In genomic region chr16:48558269-48558915, GRCh38 we compare ENCODE assay signal across 8 cellular contexts. TPM values are rescaled to one million over a fixed set of nuclear protein-coding genes. Genes with fewer than 3 reads are reported as not detected.
A peak's percentile ranks its signal among the peaks of the same experiment; 100 is the strongest.
DNase-seq lines count a peak whose midpoint lies in the region; ATAC-seq and TF ChIP-seq lines count a peak whose summit lies in the region.
"Had no signal": no experiment of that assay in that cellular context is flagged by ENCODE, and none has a peak within 500 bp of the region (broad histone marks: within the 10 kb centered on the region; RNA-seq: fewer than 3 reads in every experiment).

No MANE protein-coding gene starts in this region.

- dilution Hi-C loops in IMR-90 (cut with HindIII; ENCODE audit: low sequenced_read_pairs, unreplicated experiment): no loop called here

- peak overlapping the region; percentile 36; the same call in 1 of the 2 replicates for H3K27ac ChIP-seq in IMR-90 (ENCODE audit: insufficient read depth, low read length)
- H3K27ac ChIP-seq in cardiac muscle cell: peak overlapping the region; percentile 26
- no peak overlapping the region for H3K27ac ChIP-seq in MM.1S (ENCODE audit: low read length)

- H3K27ac Mint-ChIP-seq in activated CD8-positive, alpha-beta T cell treated with anti-CD3 and anti-CD28 coated beads for 36 hours: peak overlapping the region; percentile 65

- no peak overlapping the region for H3K23ac ChIP-seq in IMR-90 (ENCODE audit: low read depth, low read length)

- H3K14ac ChIP-seq in IMR-90 (replicated peaks; ENCODE audit: low read depth, low read length): no peak overlapping the region

- no peak overlapping the region for H2BK15ac ChIP-seq in IMR-90 (ENCODE audit: low read depth, low read length)

- H3K56ac ChIP-seq in IMR-90 (ENCODE audit: extremely low read depth, insufficient read depth, low read length): no peak overlapping the region

- no peak overlapping the region; the same call in 1 of the 2 replicates for H3K4ac ChIP-seq in IMR-90 (ENCODE audit: low read depth, low read length)

- peaks cover 82% of the 10 kb centered on the region for H3K4me1 Mint-ChIP-seq in activated CD8-positive, alpha-beta T cell treated with anti-CD3 and anti-CD28 coated beads for 36 hours (ENCODE audit: low read depth)

- H3K4me3 Mint-ChIP-seq in activated CD8-positive, alpha-beta T cell treated with anti-CD3 and anti-CD28 coated beads for 36 hours: peak overlapping the region; percentile 55

- H3K4me1 ChIP-seq in IMR-90 (ENCODE audit: control insufficient read depth, insufficient read depth, low read length): peaks cover 23% of the 10 kb centered on the region
- peaks cover 38% of the 10 kb centered on the region for H3K4me1 ChIP-seq in cardiac muscle cell (ENCODE audit: low read depth)
- peaks cover 2% of the 10 kb centered on the region; the same call in 1 of the 2 replicates for H3K4me1 ChIP-seq in MM.1S (ENCODE audit: low read length)

- intact Hi-C loops in IMR-90 (cut with micrococcal nuclease): loop anchor here (5.0 to 10.0 kb wide), 3 partner anchors 46 to 181 kb away; no protein-coding TSS in a partner anchor
- intact Hi-C loops in activated CD8-positive, alpha-beta T cell treated with anti-CD3 and anti-CD28 coated beads for 36 hours (cut with micrococcal nuclease): loop anchor here (5.0 kb wide), 1 partner anchor 49 kb away; no protein-coding TSS in a partner anchor

- no peak overlapping the region for H2BK20ac ChIP-seq in IMR-90 (ENCODE audit: low read depth, low read length)

- H2AK5ac ChIP-seq in IMR-90 (ENCODE audit: low read depth, low read length): no peak overlapping the region

- TF ChIP-seq POLR2A in IMR-90 (IDR thresholded peaks at IDR 0.05; ENCODE audit: low read depth, low read length): no peak

- peak; percentile 58 for ATAC-seq in IMR-90 (ENCODE audit: low read depth)
- ATAC-seq in activated CD8-positive, alpha-beta T cell treated with anti-CD3 and anti-CD28 coated beads for 36 hours: peak; percentile 28
- ATAC-seq in GM19324 (IDR thresholded peaks at IDR 0.05; ENCODE audit: low FRiP score, unreplicated experiment): no peak

- no peak overlapping the region for H4K8ac ChIP-seq in IMR-90 (ENCODE audit: low read depth in 2 of 2, low read length in 2 of 2)

- H2AK9ac ChIP-seq in IMR-90 (replicated peaks; ENCODE audit: low read depth, low read length, poor library complexity): no peak overlapping the region

- H2AFZ ChIP-seq in IMR-90 (replicated peaks; ENCODE audit: low read length, poor library complexity) (no peak overlapping the region), MM.1S (ENCODE audit: low read length) (no peak overlapping the region)

- in situ Hi-C loops in IMR-90 (cut with MboI; ENCODE audit: low sequenced_read_pairs): loop anchor here (5.0 kb wide), 1 partner anchor 49 kb away; no protein-coding TSS in a partner anchor

- no peak overlapping the region for H3K18ac ChIP-seq in IMR-90 (ENCODE audit: low read depth, low read length)

- H4K20me1 ChIP-seq in IMR-90 (ENCODE audit: insufficient read depth, low read length) (peaks cover 57% of the 10 kb centered on the region), MM.1S (ENCODE audit: insufficient read depth, low read length) (peaks cover 10% of the 10 kb centered on the region; the same call in 1 of the 2 replicates)

- H3K9me1 ChIP-seq in IMR-90 (ENCODE audit: insufficient read depth, low read length): peaks cover 13% of the 10 kb centered on the region

- H3K27me3 ChIP-seq in IMR-90 (ENCODE audit: control insufficient read depth, insufficient read depth, low read length): no peaks in the 10 kb centered on the region
- no peaks in the 10 kb centered on the region for H3K27me3 ChIP-seq in cardiac muscle cell
- H3K27me3 ChIP-seq in MM.1S (replicated peaks; ENCODE audit: insufficient read depth, low read length): no peaks in the 10 kb centered on the region

- H2BK5ac ChIP-seq in IMR-90 (ENCODE audit: low read depth, low read length, poor library complexity, severe bottlenecking): peak overlapping the region; percentile 41

- no peaks in the 10 kb centered on the region for H3F3A ChIP-seq in MM.1S (ENCODE audit: insufficient read depth, low read length)

- CTCF ChIA-PET in IMR-90 (lab: Yijun Ruan, JAX): interaction anchor here (0.7 to 1.5 kb wide), 2 partner anchors 65 to 648 kb away, joined by 3 to 5 read pairs; no protein-coding TSS in a partner anchor
- CTCF ChIA-PET in activated CD8-positive, alpha-beta T cell treated with anti-CD3 and anti-CD28 coated beads for 36 hours (lab: Charles Lee): interaction anchor here (1.2 to 5.5 kb wide), 2 partner anchors 16 to 65 kb away, joined by 3 to 32 read pairs; no protein-coding TSS in a partner anchor

- peak overlapping the region; percentile 13; the same call in 1 of the 2 replicates for H3K9ac ChIP-seq in IMR-90 (ENCODE audit: low read depth, low read length)
- H3K9ac ChIP-seq in MM.1S (ENCODE audit: low read length): no peak overlapping the region

- H4K91ac ChIP-seq in IMR-90 (ENCODE audit: insufficient read depth, low read depth, low read length): no peak overlapping the region

- no TSS peak for BruUV-seq in IMR-90 (replicated peaks; lab: Mats Ljungman, UMichigan)

- H3K4me2 ChIP-seq in IMR-90 (ENCODE audit: low read depth, low read length) (peak overlapping the region; percentile 83), MM.1S (ENCODE audit: low read depth, low read length) (no peak overlapping the region)

- POLR2A ChIA-PET in IMR-90 (lab: Charles Lee; ENCODE audit: unreplicated experiment): no interaction called here
- POLR2A ChIA-PET in activated CD8-positive, alpha-beta T cell treated with anti-CD3 and anti-CD28 coated beads for 36 hours (lab: Charles Lee): interaction anchor here (0.7 to 2.4 kb wide), 4 partner anchors 18 to 192 kb away, joined by 3 to 7 read pairs (median 3); partner anchors contain the start of gene N4BP1

- no peak for TF ChIP-seq RAD21 in IMR-90 (IDR thresholded peaks at IDR 0.05; ENCODE audit: low read length)

- no peaks in the 10 kb centered on the region for H3K9me2 ChIP-seq in MM.1S (replicated peaks; ENCODE audit: insufficient read depth, low read length)

- TF ChIP-seq CTCF in IMR-90 (conservative IDR thresholded peaks at IDR 0.05; ENCODE audit: low read depth, low read length) (no peak), cardiac muscle cell (IDR thresholded peaks at IDR 0.05; ENCODE audit: low read depth, low read length) (no peak), MM.1S (IDR thresholded peaks at IDR 0.05; ENCODE audit: low read length) (no peak)
- TF ChIP-seq CTCF in activated CD8-positive, alpha-beta T cell treated with anti-CD3 and anti-CD28 coated beads for 36 hours (IDR thresholded peaks at IDR 0.05): no peak

- peaks cover 31 to 72% of the 10 kb centered on the region in 2 experiments for H3K79me1 ChIP-seq in IMR-90 (ENCODE audit: low read depth in 1 of 2, low read length in 2 of 2)

- H3K79me2 ChIP-seq in MM.1S (ENCODE audit: low read length): peaks cover 90% of the 10 kb centered on the region

- peaks cover 5% of the 10 kb centered on the region for H3K36me3 ChIP-seq in IMR-90 (ENCODE audit: control insufficient read depth, insufficient read depth, low read length)
- peaks cover 8% of the 10 kb centered on the region for H3K36me3 ChIP-seq in cardiac muscle cell
- no peaks in the 10 kb centered on the region; the same call in none of the 2 replicates for H3K36me3 ChIP-seq in MM.1S (replicated peaks; ENCODE audit: insufficient read depth, low read length)

- H3K9me3 ChIP-seq in IMR-90 (ENCODE audit: control insufficient read depth, insufficient read depth, low read length) (no peaks in the 10 kb centered on the region), cardiac muscle cell (ENCODE audit: low read depth) (no peaks in the 10 kb centered on the region), MM.1S (replicated peaks; ENCODE audit: insufficient read depth, low read length) (no peaks in the 10 kb centered on the region)

- H3K27me3 Mint-ChIP-seq in activated CD8-positive, alpha-beta T cell treated with anti-CD3 and anti-CD28 coated beads for 36 hours: no peaks in the 10 kb centered on the region

- peaks cover 50% of the 10 kb centered on the region for H3K36me3 Mint-ChIP-seq in activated CD8-positive, alpha-beta T cell treated with anti-CD3 and anti-CD28 coated beads for 36 hours (ENCODE audit: low read depth)

- no peak overlapping the region; the same call in 1 of the 2 replicates for H2BK120ac ChIP-seq in IMR-90 (ENCODE audit: low read depth, low read length)

- WGBS in IMR-90 (ENCODE audit: extremely low coverage in 2 of 2, insufficient read length in 1 of 2), 2 experiments: no CpG with 5 or more reads among the region's 9 CpGs

- peak; percentile 67 for DNase-seq in IMR-90
- DNase-seq in activated CD8-positive, alpha-beta T cell treated with anti-CD3 and anti-CD28 coated beads for 36 hours: peak; percentile 63
- DNase-seq in cardiac muscle cell (ENCODE audit: low read depth in 1 of 2, low spot score in 1 of 2): peak in 1 of 2 donors; percentile 82
- DNase-seq in stimulated activated naive CD4-positive, alpha-beta T cell treated with Interleukin-2 at 50 U/mL for 16 hours (lab: John Stamatoyannopoulos, UW): peak; percentile 22
- no peak for DNase-seq in MM.1S
- DNase-seq in NCI-H82 (lab: John Stamatoyannopoulos, UW): no peak
- DNase-seq: activated CD8-positive, alpha-beta memory T cell treated with anti-CD3 and anti-CD28 coated beads, Interleukin-2, amount 50 U/mL, for 48 hours had no signal

- no peaks in the 10 kb centered on the region for H3K9me3 Mint-ChIP-seq in activated CD8-positive, alpha-beta T cell treated with anti-CD3 and anti-CD28 coated beads for 36 hours

- H4K5ac ChIP-seq in IMR-90 (ENCODE audit: low read depth, low read length): no peak overlapping the region

- peak overlapping the region; percentile 15; the same call in 1 of the 2 replicates for H3K4me3 ChIP-seq in IMR-90 (ENCODE audit: insufficient read depth, low read depth, low read length)
- no peak overlapping the region for H3K4me3 ChIP-seq in cardiac muscle cell
- H3K4me3 ChIP-seq in MM.1S (ENCODE audit: low read length): no peak overlapping the region

TF ChIP-seq in IMR-90, 13 proteins besides CTCF, POLR2A, EP300 and RAD21 (continues in another document):
- TF ChIP-seq USF2 (IDR thresholded peaks at IDR 0.05; ENCODE audit: low read depth, low read length) (0 out of 2 replicates have a peak, but pooled peaks have one; percentile 5), CEBPB (IDR thresholded peaks at IDR 0.05; ENCODE audit: low read depth, low read length) (peak; percentile 78)

RNA-seq across cellular contexts. Expression of gene N4BP1, which starts 51.6 kb away (rescaled TPM):
- total RNA-seq in IMR-90 (2012; rRNA removed) (14.0 and 19.4 TPM in 2 replicates), cardiac muscle cell (9.7 and 10.5 TPM in 2 replicates)
- polyA plus RNA-seq in IMR-90 (2012; rRNA removed) (10.5 and 10.8 TPM in 2 replicates), cardiac muscle cell (18.3 and 26.2 TPM in 2 replicates)
- 3.9 and 4.9 TPM in 2 replicates for polyA plus RNA-seq in IMR-90 (2012; cell fraction: cytosol; rRNA removed)
- 23.0 and 49.2 TPM in 2 replicates for polyA plus RNA-seq in IMR-90 (2012; cell fraction: nucleus; rRNA removed; ENCODE audit: low replicate concordance)
- 10 to 100 TPM; 39.5 to 40.5 TPM for total RNA-seq in activated CD8-positive, alpha-beta T cell treated with anti-CD3 and anti-CD28 coated beads for 36 hours

Comparison
In these comparisons a context has a peak if more than half of its experiments do, and no peak if none do; other contexts are left out.
1. DNase-seq: peak in IMR-90 (single experiment), activated CD8-positive, alpha-beta T cell treated with anti-CD3 and anti-CD28 coated beads for 36 hours (single experiment) and stimulated activated naive CD4-positive, alpha-beta T cell treated with Interleukin-2 at 50 U/mL for 16 hours (single experiment); none in MM.1S (single experiment) and NCI-H82 (single experiment).